32 cellular contexts compared by ENCODE assay signal in the genomic region with DNA sequence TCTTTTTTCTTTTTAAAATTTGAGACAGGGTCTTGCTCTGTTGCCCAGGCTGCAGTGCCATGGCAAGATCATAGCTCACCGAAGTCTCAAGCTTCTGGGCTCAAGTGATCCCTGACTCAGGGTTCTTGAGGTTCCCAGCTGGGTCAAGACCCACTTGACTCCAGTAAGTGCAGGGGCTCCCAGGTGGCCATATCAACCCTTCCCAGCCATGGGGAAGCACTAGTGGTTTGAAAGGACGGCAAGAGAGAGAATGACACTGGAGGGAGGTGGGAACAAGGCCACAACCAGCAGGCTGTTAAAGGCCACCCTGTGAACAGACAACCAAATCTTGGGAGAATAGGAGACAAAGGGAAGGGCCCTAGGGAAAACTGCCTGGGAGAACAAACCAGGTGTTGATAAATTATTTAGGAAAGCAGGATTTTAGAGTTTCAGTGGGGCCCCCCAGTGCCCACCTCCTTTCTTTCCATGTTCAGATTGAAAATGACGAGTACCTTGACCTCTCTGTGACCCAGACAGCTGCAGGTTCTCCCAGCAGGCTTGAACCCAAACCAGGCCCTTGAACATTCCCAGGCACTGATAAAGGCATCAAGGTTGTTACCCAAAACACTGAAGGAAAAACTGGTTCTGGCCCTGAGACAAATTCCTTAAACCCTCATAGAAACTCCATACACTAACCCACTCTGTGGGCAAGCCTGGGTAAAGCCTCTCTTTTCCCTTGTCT. TPM values are rescaled to one million over a fixed set of nuclear protein-coding genes. Genes with fewer than 3 reads are reported as not detected.
DNase-seq lines count a peak whose midpoint lies in the region; ATAC-seq, FAIRE-seq and TF ChIP-seq lines count a peak whose summit lies in the region.
"Had no signal": no experiment of that assay in that cellular context is flagged by ENCODE, and none has a peak within 500 bp of the region (broad histone marks: within the 10 kb centered on the region; RNA-seq: fewer than 3 reads in every experiment).

No MANE protein-coding gene starts in this region.

- no peak for TF ChIP-seq CTCF in K562 (IDR thresholded peaks at IDR 0.05 in 2 of 3, conservative IDR thresholded peaks at IDR 0.05 in 1 of 3; ENCODE audit: insufficient read depth in 2 of 3, low read depth in 1 of 3, low read length in 3 of 3)
- no peak for TF ChIP-seq CTCF in upper lobe of right lung (IDR thresholded peaks at IDR 0.05)

- H3K27me3 Mint-ChIP-seq in activated naive CD8-positive, alpha-beta T cell, result no peaks in the 10 kb centered on the region
- no peaks in the 10 kb centered on the region for H3K27me3 Mint-ChIP-seq in activated naive CD8-positive, alpha-beta T cell treated with anti-CD3 and anti-CD28 coated beads for 36 hours
- no peaks in the 10 kb centered on the region for H3K27me3 Mint-ChIP-seq in naive thymus-derived CD4-positive, alpha-beta T cell

- H3K4me3 ChIP-seq in K562, result no peak overlapping the region
- H3K4me3 ChIP-seq in naive thymus-derived CD4-positive, alpha-beta T cell (ENCODE audit: low read length), result no peak overlapping the region
- H3K4me3 ChIP-seq in upper lobe of right lung, result no peak overlapping the region
- H3K4me3 ChIP-seq: coronary artery, esophagus muscularis mucosa, heart right ventricle, PC-9, skin epidermis had no signal

- no peak for TF ChIP-seq RAD21 in K562 (CRISPR knock-in tag; conservative IDR thresholded peaks at IDR 0.05 in 1 of 2, IDR thresholded peaks at IDR 0.05 in 1 of 2)

- H3K4me1 ChIP-seq in K562 (replicated peaks in 1 of 2; ENCODE audit: control insufficient read depth in 2 of 2, insufficient read depth in 2 of 2, low read length in 2 of 2) (peaks cover 7 to 13% of the 10 kb centered on the region in 2 experiments; a peak in 4 of 5 replicates), upper lobe of right lung (peaks cover 13% of the 10 kb centered on the region)
- H3K4me1 ChIP-seq in naive thymus-derived CD4-positive, alpha-beta T cell (ENCODE audit: control insufficient read depth in 2 of 2, insufficient read depth in 2 of 2, low read length in 2 of 2), result peaks cover 36 to 51% of the 10 kb centered on the region in 2 donors
- H3K4me1 ChIP-seq: BE2C had no signal

- H4K20me1 ChIP-seq in K562 (replicated peaks; ENCODE audit: control insufficient read depth, insufficient read depth, low read length), result peaks cover 27% of the 10 kb centered on the region

- no peak overlapping the region for H2AFZ ChIP-seq in K562 (ENCODE audit: low read depth, low read length)
- H2AFZ ChIP-seq: PC-9 had no signal

- H3K4me2 ChIP-seq in K562 (ENCODE audit: insufficient read depth, low read length), result no peak overlapping the region
- H3K4me2 ChIP-seq: PC-9 had no signal

- H3K4me3 Mint-ChIP-seq in activated naive CD8-positive, alpha-beta T cell, result no peak overlapping the region
- no peak overlapping the region for H3K4me3 Mint-ChIP-seq in activated naive CD8-positive, alpha-beta T cell treated with anti-CD3 and anti-CD28 coated beads for 36 hours
- peak overlapping the region in 7 of 10 donors; percentile 10 to 74 (median 45) for H3K4me3 Mint-ChIP-seq in naive thymus-derived CD4-positive, alpha-beta T cell
- H3K4me3 Mint-ChIP-seq: endodermal cell, H9, WTC11 had no signal

- in situ Hi-C loops in K562 (cut with MboI), result no loop called here

- CTCF ChIA-PET in K562 (lab: Yijun Ruan, JAX; ENCODE audit: low intra/inter-chr PET ratio), result no interaction called here
- CTCF ChIA-PET in naive thymus-derived CD4-positive, alpha-beta T cell (lab: Charles Lee), result interaction anchor here (2.3 kb wide), 1 partner anchor 10 kb away, joined by 10 read pairs; no protein-coding TSS in a partner anchor

- ATAC-seq in K562 (no peak), upper lobe of right lung (peak; percentile 32), GM19023 (IDR thresholded peaks at IDR 0.05; ENCODE audit: unreplicated experiment) (no peak), GM18502 (IDR thresholded peaks at IDR 0.05; ENCODE audit: poor library complexity, unreplicated experiment) (no peak)
- ATAC-seq in naive thymus-derived CD4-positive, alpha-beta T cell, result no peak
- ATAC-seq: heart right ventricle, WTC11 had no signal

- WGBS in K562 (ENCODE audit: insufficient coverage, low coverage, missing lambda C conversion rate), result 12% methylated on average over 3 of the region's 3 CpGs

- H3K27me3 ChIP-seq in K562 (ENCODE audit: control insufficient read depth in 2 of 2, insufficient read depth in 2 of 2, low read length in 2 of 2) (peaks cover 15 to 25% of the 10 kb centered on the region in 2 experiments; a peak in 4 of 5 replicates), upper lobe of right lung (no peaks in the 10 kb centered on the region)
- no peaks in the 10 kb centered on the region for H3K27me3 ChIP-seq in naive thymus-derived CD4-positive, alpha-beta T cell (ENCODE audit: control insufficient read depth in 2 of 2, insufficient read depth in 2 of 2, low read length in 2 of 2)
- H3K27me3 ChIP-seq: BE2C, esophagus muscularis mucosa, heart right ventricle had no signal

- FAIRE-seq in K562 (lab: Jason Lieb, UNC), result no peak
- FAIRE-seq in RCC 7860 (lab: Jason Lieb, UNC), result no peak
- FAIRE-seq: GM18507 had no signal

- TF ChIP-seq POLR2A in K562 (conservative IDR thresholded peaks at IDR 0.05), result no peak

- peaks cover 60% of the 10 kb centered on the region for H3K4me1 Mint-ChIP-seq in activated naive CD8-positive, alpha-beta T cell (ENCODE audit: low read depth)
- H3K4me1 Mint-ChIP-seq in activated naive CD8-positive, alpha-beta T cell treated with anti-CD3 and anti-CD28 coated beads for 36 hours, result peaks cover 47% of the 10 kb centered on the region
- H3K4me1 Mint-ChIP-seq in naive thymus-derived CD4-positive, alpha-beta T cell, result peaks cover 39 to 76% (median 61%) of the 10 kb centered on the region in 7 donors
- H3K4me1 Mint-ChIP-seq: endodermal cell had no signal

- H3K9ac ChIP-seq in K562 (ENCODE audit: insufficient read depth in 1 of 2, low read depth in 2 of 2, low read length in 2 of 2), result peak overlapping the region in 1 of 2 experiments; percentile 10; a peak in 1 of 4 replicates

- intact Hi-C loops in K562 (cut with micrococcal nuclease) (no loop called here), upper lobe of right lung (cut with DNase I) (no loop called here)
- intact Hi-C loops in naive thymus-derived CD4-positive, alpha-beta T cell (cut with micrococcal nuclease), result no loop called here

- H3K36me3 Mint-ChIP-seq in activated naive CD8-positive, alpha-beta T cell, result peaks cover 11% of the 10 kb centered on the region
- peaks cover 27% of the 10 kb centered on the region for H3K36me3 Mint-ChIP-seq in activated naive CD8-positive, alpha-beta T cell treated with anti-CD3 and anti-CD28 coated beads for 36 hours
- H3K36me3 Mint-ChIP-seq in naive thymus-derived CD4-positive, alpha-beta T cell, result peaks cover 10 to 39% (median 26%) of the 10 kb centered on the region in 5 donors

- H3K27ac Mint-ChIP-seq in activated naive CD8-positive, alpha-beta T cell, result peak overlapping the region; percentile 34
- no peak overlapping the region for H3K27ac Mint-ChIP-seq in activated naive CD8-positive, alpha-beta T cell treated with anti-CD3 and anti-CD28 coated beads for 36 hours
- peak overlapping the region; percentile 21 to 99 (median 98) for H3K27ac Mint-ChIP-seq in naive thymus-derived CD4-positive, alpha-beta T cell
- H3K27ac Mint-ChIP-seq: endodermal cell, H9, WTC11 had no signal

- TF ChIP-seq EP300 in K562 (IDR thresholded peaks at IDR 0.05; ENCODE audit: low read length), result no peak

- no peaks in the 10 kb centered on the region for H3K9me1 ChIP-seq in K562 (ENCODE audit: control insufficient read depth, insufficient read depth, low read length)

- no TSS peak for BruUV-seq in K562 (replicated peaks; lab: Mats Ljungman, UMichigan)

- H3K9me3 ChIP-seq in K562 (replicated peaks; ENCODE audit: control insufficient read depth, insufficient read depth, low read depth, low read length) (no peaks in the 10 kb centered on the region), upper lobe of right lung (no peaks in the 10 kb centered on the region)
- no peaks in the 10 kb centered on the region for H3K9me3 ChIP-seq in naive thymus-derived CD4-positive, alpha-beta T cell (ENCODE audit: control insufficient read depth in 2 of 3, low read length in 3 of 3)
- H3K9me3 ChIP-seq: BE2C, esophagus muscularis mucosa, heart right ventricle had no signal

- H3K27ac ChIP-seq in K562 (ENCODE audit: extremely low read depth, low read depth, low read length) (no peak overlapping the region), upper lobe of right lung (no peak overlapping the region)
- H3K27ac ChIP-seq in naive thymus-derived CD4-positive, alpha-beta T cell (ENCODE audit: low read depth, low read length), result peak overlapping the region; percentile 75
- H3K27ac ChIP-seq: coronary artery, esophagus muscularis mucosa, PC-9 had no signal

- no peaks in the 10 kb centered on the region for H3K79me2 ChIP-seq in K562 (ENCODE audit: control insufficient read depth, insufficient read depth, low read length)

- H3K36me3 ChIP-seq in K562 (ENCODE audit: control insufficient read depth, insufficient read depth, low read length) (peaks cover 3% of the 10 kb centered on the region; the same call in 1 of the 3 replicates), upper lobe of right lung (peaks cover 9% of the 10 kb centered on the region)
- H3K36me3 ChIP-seq in naive thymus-derived CD4-positive, alpha-beta T cell (ENCODE audit: control insufficient read depth in 2 of 3, insufficient read depth in 3 of 3, low read length in 3 of 3), result peaks cover 0 to 29% (median 9%) of the 10 kb centered on the region in 3 experiments

- no peaks in the 10 kb centered on the region for H3K9me3 Mint-ChIP-seq in activated naive CD8-positive, alpha-beta T cell (ENCODE audit: low read depth)
- H3K9me3 Mint-ChIP-seq in activated naive CD8-positive, alpha-beta T cell treated with anti-CD3 and anti-CD28 coated beads for 36 hours, result no peaks in the 10 kb centered on the region
- peaks cover 0 to 3% (median 0%) of the 10 kb centered on the region in 11 donors for H3K9me3 Mint-ChIP-seq in naive thymus-derived CD4-positive, alpha-beta T cell
- H3K9me3 Mint-ChIP-seq: endodermal cell, H9, WTC11 had no signal

- DNase-seq in activated naive CD8-positive, alpha-beta T cell treated with anti-CD3 and anti-CD28 coated beads for 36 hours, result no peak
- DNase-seq in K562 (ENCODE audit: extremely low read depth in 1 of 4, low spot score in 3 of 4), result no peak
- DNase-seq in naive thymus-derived CD4-positive, alpha-beta T cell, result no peak
- no peak for DNase-seq in upper lobe of right lung
- DNase-seq in RCC 7860 (ENCODE audit: low spot score), result no peak
- DNase-seq: activated CD4-positive, alpha-beta T cell treated with anti-CD3 and anti-CD28 coated beads, Interleukin-2, amount 50 U/mL, for 1 hour; activated CD8-positive, alpha-beta memory T cell treated with anti-CD3 and anti-CD28 coated beads, Interleukin-2, amount 50 U/mL, for 48 hours; BE2C; Calu3; DND-41; endodermal cell; foreskin melanocyte; H9; heart right ventricle; IMR-90; mammary epithelial cell; NCI-H1092; NCI-H1694 treated with DMSO at 0.1 percent for 48 hours; NCI-H526 treated with DMSO at 0.1 percent for 48 hours; PC-9; retina; SHP77 treated with DMSO at 0.1 percent for 48 hours; stimulated activated CD4-positive, alpha-beta T cell treated with anti-CD3 and anti-CD28 coated beads, Interleukin-2, amount 100 ng/mL, for 24 hours; trophoblast cell had no signal

- POLR2A ChIA-PET in K562 (lab: Yijun Ruan, JAX), result interaction anchor here (0.6 to 3.7 kb wide), 5 partner anchors 14 to 59 kb away, joined by 3 to 21 read pairs (median 4); partner anchors contain the start of gene MED15
- POLR2A ChIA-PET in naive thymus-derived CD4-positive, alpha-beta T cell (lab: Charles Lee), result interaction anchor here (0.7 to 1.0 kb wide), 2 partner anchors 26 to 48 kb away, joined by 3 to 5 read pairs; no protein-coding TSS in a partner anchor

RNA-seq across cellular contexts. Expression of gene KLHL22, which starts 28.8 kb away (rescaled TPM):
- total RNA-seq in activated naive CD8-positive, alpha-beta T cell treated with anti-CD3 and anti-CD28 coated beads for 36 hours, result 10 to 100 TPM; 11.2 to 12.3 TPM
- total RNA-seq in K562 (2011; cell fraction: chromatin; rRNA removed; ENCODE audit: low replicate concordance), result 116 and 152 TPM in 2 replicates
- 68.5 and 75.0 TPM in 2 replicates for total RNA-seq in K562 (2011; cell fraction: nucleolus; rRNA removed)
- total RNA-seq in K562 (2011; cell fraction: nucleoplasm; rRNA removed), result 88.1 and 101 TPM in 2 replicates
- total RNA-seq in K562 (2014; rRNA removed) (15.1 and 15.6 TPM in 2 replicates), K562 (2014; rRNA removed; fragmentation: Illumina TruSeq; extraction: Trizol) (13.5 and 15.3 TPM in 2 replicates), K562 (2015; rRNA removed; fragmentation: Illumina TruSeq; extraction: Trizol) (15.2 and 15.7 TPM in 2 replicates), K562 (2021) (20.1 and 21.1 TPM in 2 replicates), upper lobe of right lung (23.3 TPM)
- polyA plus RNA-seq in K562 (2011; rRNA removed) (25.6 and 43.0 TPM in 2 replicates), K562 (2014; fragmentation: Illumina TruSeq; extraction: Trizol) (15.4 and 16.5 TPM in 2 replicates), K562 (2014; fragmentation: Nextera tagmentation; extraction: Ambion mirVana) (1 to 10 TPM; 1.3 to 1.8 TPM), K562 (2014; rRNA removed) (15.8 and 18.6 TPM in 2 replicates)
- 24.5 and 36.2 TPM in 2 replicates for polyA plus RNA-seq in K562 (2011; cell fraction: cytosol; rRNA removed)
- polyA plus RNA-seq in K562 (2011; cell fraction: nucleus; rRNA removed), result 73.7 and 92.5 TPM in 2 replicates
- polyA plus RNA-seq in K562 (2012), result 15.0 and 42.6 TPM in 2 replicates
- 24.1 and 42.3 TPM in 2 replicates for polyA minus RNA-seq in K562 (2011; rRNA and poly(A)+ RNA removed)
- 13.4 and 21.4 TPM in 2 replicates for polyA minus RNA-seq in K562 (2011; cell fraction: cytosol; rRNA and poly(A)+ RNA removed)
- 36.2 and 65.9 TPM in 2 replicates for polyA minus RNA-seq in K562 (2011; cell fraction: nucleus; rRNA and poly(A)+ RNA removed)
- total RNA-seq in naive thymus-derived CD4-positive, alpha-beta T cell, result 10 to 100 TPM; 31.1 to 71.3 (median 42.0) TPM
- polyA plus RNA-seq in naive thymus-derived CD4-positive, alpha-beta T cell, result 10 to 100 TPM; 20.6 to 26.2 TPM

RNA-seq across cellular contexts. Expression of gene SCARF2, which starts 29.2 kb away (rescaled TPM):
- under 1 TPM; 0.14 to 0.16 TPM for total RNA-seq in activated naive CD8-positive, alpha-beta T cell treated with anti-CD3 and anti-CD28 coated beads for 36 hours
- 0.65 TPM in 1 of 2 replicates, not detected in the other for total RNA-seq in K562 (2011; cell fraction: chromatin; rRNA removed; ENCODE audit: low replicate concordance)
- total RNA-seq in K562 (2011; cell fraction: nucleolus; rRNA removed), result 0.50 and 0.92 TPM in 2 replicates
- 0.15 TPM in 2 replicates for total RNA-seq in K562 (2011; cell fraction: nucleoplasm; rRNA removed)
- total RNA-seq in K562 (2014; rRNA removed), result 0.20 and 0.32 TPM in 2 replicates
- total RNA-seq in K562 (2014; rRNA removed; fragmentation: Illumina TruSeq; extraction: Trizol), result not detected in 2 replicates
- total RNA-seq in K562 (2015; rRNA removed; fragmentation: Illumina TruSeq; extraction: Trizol), result not detected in 2 replicates
- 0.13 and 0.29 TPM in 2 replicates for total RNA-seq in K562 (2021)
- 0.06 and 0.26 TPM in 2 replicates for polyA plus RNA-seq in K562 (2011; rRNA removed)
- 0.15 and 0.25 TPM in 2 replicates for polyA plus RNA-seq in K562 (2011; cell fraction: cytosol; rRNA removed)
- polyA plus RNA-seq in K562 (2011; cell fraction: nucleus; rRNA removed), result 0.61 and 0.65 TPM in 2 replicates
- 0.21 and 1.3 TPM in 2 replicates for polyA plus RNA-seq in K562 (2012)
- not detected in 2 replicates for polyA plus RNA-seq in K562 (2014; fragmentation: Illumina TruSeq; extraction: Trizol)
- polyA plus RNA-seq in K562 (2014; fragmentation: Nextera tagmentation; extraction: Ambion mirVana), result not detected
- 0.13 and 0.23 TPM in 2 replicates for polyA plus RNA-seq in K562 (2014; rRNA removed)
- polyA minus RNA-seq in K562 (2011; rRNA and poly(A)+ RNA removed), result not detected in 2 replicates
- not detected in 2 replicates for polyA minus RNA-seq in K562 (2011; cell fraction: cytosol; rRNA and poly(A)+ RNA removed)
- polyA minus RNA-seq in K562 (2011; cell fraction: nucleus; rRNA and poly(A)+ RNA removed), result 0.22 and 0.27 TPM in 2 replicates
- 1 to 10 TPM in 4 of 5 experiments, under 1 TPM in 1; 0.70 to 2.6 (median 2.2) TPM for total RNA-seq in naive thymus-derived CD4-positive, alpha-beta T cell
- polyA plus RNA-seq in naive thymus-derived CD4-positive, alpha-beta T cell, result under 1 TPM; 0.21 to 0.35 TPM
- 24.0 TPM for total RNA-seq in upper lobe of right lung

RNA-seq across cellular contexts. Expression of gene MED15, which starts 40.6 kb away (rescaled TPM):
- total RNA-seq in activated naive CD8-positive, alpha-beta T cell treated with anti-CD3 and anti-CD28 coated beads for 36 hours, result 10 to 100 TPM; 91.1 to 91.8 TPM
- 482 and 971 TPM in 2 replicates for total RNA-seq in K562 (2011; cell fraction: chromatin; rRNA removed; ENCODE audit: low replicate concordance)
- 663 TPM in 2 replicates for total RNA-seq in K562 (2011; cell fraction: nucleolus; rRNA removed)
- 469 and 476 TPM in 2 replicates for total RNA-seq in K562 (2011; cell fraction: nucleoplasm; rRNA removed)
- total RNA-seq in K562 (2014; rRNA removed) (72.6 and 103 TPM in 2 replicates), K562 (2014; rRNA removed; fragmentation: Illumina TruSeq; extraction: Trizol) (26.1 and 26.4 TPM in 2 replicates), K562 (2015; rRNA removed; fragmentation: Illumina TruSeq; extraction: Trizol) (59.2 and 60.1 TPM in 2 replicates), K562 (2021) (264 and 271 TPM in 2 replicates), upper lobe of right lung (96.9 TPM)
- polyA plus RNA-seq in K562 (2011; rRNA removed) (40.4 and 111 TPM in 2 replicates), K562 (2014; fragmentation: Illumina TruSeq; extraction: Trizol) (76.0 and 122 TPM in 2 replicates), K562 (2014; fragmentation: Nextera tagmentation; extraction: Ambion mirVana) (1 to 10 TPM; 4.0 to 5.2 TPM), K562 (2014; rRNA removed) (102 and 130 TPM in 2 replicates)
- polyA plus RNA-seq in K562 (2011; cell fraction: cytosol; rRNA removed), result 75.5 and 117 TPM in 2 replicates
- polyA plus RNA-seq in K562 (2011; cell fraction: nucleus; rRNA removed), result 369 and 471 TPM in 2 replicates
- polyA plus RNA-seq in K562 (2012), result 148 and 229 TPM in 2 replicates
- 98.8 and 108 TPM in 2 replicates for polyA minus RNA-seq in K562 (2011; rRNA and poly(A)+ RNA removed)
- polyA minus RNA-seq in K562 (2011; cell fraction: cytosol; rRNA and poly(A)+ RNA removed), result 188 and 326 TPM in 2 replicates
- 310 and 409 TPM in 2 replicates for polyA minus RNA-seq in K562 (2011; cell fraction: nucleus; rRNA and poly(A)+ RNA removed)
- total RNA-seq in naive thymus-derived CD4-positive, alpha-beta T cell, result 100 to 1,000 TPM; 169 to 235 (median 201) TPM
- polyA plus RNA-seq in naive thymus-derived CD4-positive, alpha-beta T cell, result 10 to 100 TPM; 24.3 to 76.6 TPM

Comparison
In these comparisons a context has a peak if more than half of its experiments do, and no peak if none do; other contexts are left out.
1. H3K4me3 Mint-ChIP-seq: peak in naive thymus-derived CD4-positive, alpha-beta T cell (7 of 10); none in activated naive CD8-positive, alpha-beta T cell (single experiment) and activated naive CD8-positive, alpha-beta T cell treated with anti-CD3 and anti-CD28 coated beads for 36 hours (single experiment).